1 cellular context compared by ENCODE assay signal in the genomic region with DNA sequence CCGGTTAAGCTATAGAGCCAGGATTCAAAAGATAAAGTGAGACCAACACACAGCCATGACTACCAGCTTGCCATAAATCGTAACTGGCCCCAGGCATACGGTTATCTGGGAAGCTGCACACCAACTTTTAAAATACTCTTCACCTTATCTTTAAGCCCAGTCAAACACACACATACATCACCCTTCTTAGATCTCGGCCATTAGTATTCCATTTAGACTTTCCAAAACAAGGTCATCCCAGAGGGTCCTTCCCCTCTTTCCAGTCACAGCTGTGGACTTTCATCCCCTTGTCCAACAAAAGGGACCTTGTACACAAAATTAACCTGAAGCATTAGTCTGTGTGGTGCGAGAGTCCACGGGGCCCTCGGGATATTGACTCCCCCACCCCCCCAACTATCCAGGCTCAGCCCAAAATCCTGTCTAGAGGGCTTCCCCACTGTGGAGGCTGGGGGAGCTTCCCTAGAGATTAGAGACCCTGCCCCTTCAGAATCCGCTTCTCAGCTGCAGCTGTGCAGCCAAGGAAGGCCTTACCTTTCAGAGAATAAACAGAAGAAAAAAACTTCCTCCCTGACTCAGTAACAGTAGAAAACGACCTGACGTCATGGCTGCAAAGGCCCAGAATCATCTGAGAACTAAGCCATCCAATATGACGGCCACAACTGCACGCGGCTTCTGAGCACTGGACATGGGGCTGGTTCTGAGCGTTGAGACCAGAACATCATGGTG.
TF ChIP-seq lines count a peak whose summit lies in the region.

No MANE protein-coding gene starts in this region.

TF ChIP-seq in K562, 482 proteins besides CTCF, POLR2A, EP300 and RAD21 (continued from another document):
- TF ChIP-seq PKNOX1 (IDR thresholded peaks at IDR 0.05): peak; percentile 64
- TF ChIP-seq, protein P1, sequence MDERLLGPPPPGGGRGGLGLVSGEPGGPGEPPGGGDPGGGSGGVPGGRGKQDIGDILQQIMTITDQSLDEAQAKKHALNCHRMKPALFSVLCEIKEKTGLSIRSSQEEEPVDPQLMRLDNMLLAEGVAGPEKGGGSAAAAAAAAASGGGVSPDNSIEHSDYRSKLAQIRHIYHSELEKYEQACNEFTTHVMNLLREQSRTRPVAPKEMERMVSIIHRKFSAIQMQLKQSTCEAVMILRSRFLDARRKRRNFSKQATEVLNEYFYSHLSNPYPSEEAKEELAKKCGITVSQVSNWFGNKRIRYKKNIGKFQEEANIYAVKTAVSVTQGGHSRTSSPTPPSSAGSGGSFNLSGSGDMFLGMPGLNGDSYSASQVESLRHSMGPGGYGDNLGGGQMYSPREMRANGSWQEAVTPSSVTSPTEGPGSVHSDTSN (CRISPR knock-in tag; IDR thresholded peaks at IDR 0.05; ENCODE audit: low read depth): no peak
- TF ChIP-seq, protein P1 (tag; conservative IDR thresholded peaks at IDR 0.05; ENCODE audit: low read depth): peak; percentile 86
- peak; percentile 93 for TF ChIP-seq CBFA2T2 (conservative IDR thresholded peaks at IDR 0.05)
- no peak for TF ChIP-seq CSDE1 (IDR thresholded peaks at IDR 0.05)
- peak; percentile 95 for TF ChIP-seq CBFA2T3 (IDR thresholded peaks at IDR 0.05)
- TF ChIP-seq SMARCE1 (IDR thresholded peaks at IDR 0.05): peak; percentile 63; the same call in 1 of the 2 replicates
- TF ChIP-seq ZSCAN32 (CRISPR knock-in tag; IDR thresholded peaks at IDR 0.05): no peak
- peak; percentile 83 for TF ChIP-seq PHB2 (IDR thresholded peaks at IDR 0.05; ENCODE audit: low read depth)
- peak; percentile 47 for TF ChIP-seq ZFX (CRISPR knock-in tag; IDR thresholded peaks at IDR 0.05)
- TF ChIP-seq ZNF140 (CRISPR knock-in tag; IDR thresholded peaks at IDR 0.05): no peak
- no peak for TF ChIP-seq ZNF263 (CRISPR knock-in tag; IDR thresholded peaks at IDR 0.05; ENCODE audit: borderline replicate concordance)
- TF ChIP-seq TEAD4 (IDR thresholded peaks at IDR 0.05; ENCODE audit: low read length): peak; percentile 96
- no peak for TF ChIP-seq TEAD4 (CRISPR knock-in tag; IDR thresholded peaks at IDR 0.05; ENCODE audit: borderline replicate concordance)
- peak; percentile 80 for TF ChIP-seq STAT5A (IDR thresholded peaks at IDR 0.05; ENCODE audit: borderline replicate concordance, low read length)
- no peak for TF ChIP-seq ZC3H11A (IDR thresholded peaks at IDR 0.05; ENCODE audit: low read depth, low read length)
- TF ChIP-seq PML (IDR thresholded peaks at IDR 0.05; ENCODE audit: low read length): peak; percentile 89
- TF ChIP-seq NR4A1 (CRISPR knock-in tag; IDR thresholded peaks at IDR 0.05): no peak
- TF ChIP-seq NR4A1 (tag; IDR thresholded peaks at IDR 0.05): no peak
- no peak for TF ChIP-seq NR2C1 (IDR thresholded peaks at IDR 0.05)
- TF ChIP-seq NR2C1 (tag; IDR thresholded peaks at IDR 0.05): 0 out of 2 replicates have a peak, but pooled peaks have one; percentile 12
- peak; percentile 83 for TF ChIP-seq MEIS2 (IDR thresholded peaks at IDR 0.05; ENCODE audit: partially characterized antibody)
- TF ChIP-seq TCF3 (CRISPR knock-in tag; IDR thresholded peaks at IDR 0.05): peak; percentile 88
TF ChIP-seq in K562: peak in this region for 40.
